In genomic region chr14:103529383-103530365, GRCh38 we compare ENCODE assay signal across 8 cellular contexts. TPM values are rescaled to one million over a fixed set of nuclear protein-coding genes. Genes with fewer than 3 reads are reported as not detected.
DNase-seq lines count a peak whose midpoint lies in the region; ATAC-seq and TF ChIP-seq lines count a peak whose summit lies in the region.

No MANE protein-coding gene starts in this region.

- H3K36me3 ChIP-seq in GM06990 (ENCODE audit: control insufficient read depth, insufficient read depth, low read length) (peaks cover 10% of the 10 kb centered on the region), Panc1 (ENCODE audit: control insufficient read depth, insufficient read depth, low read length) (peaks cover 4% of the 10 kb centered on the region; the same call in 1 of the 2 replicates), trophoblast cell (ENCODE audit: control insufficient read depth in 1 of 2, insufficient read depth in 2 of 2, low read length in 2 of 2) (peaks cover 6 to 15% of the 10 kb centered on the region in 2 experiments)

- in situ Hi-C loops in Panc1 (cut with HindIII; ENCODE audit: low pct_unique_long_range_greater_than_20kb, low sequenced_read_pairs) = no loop called here

- H3K4me1 ChIP-seq in Panc1 (ENCODE audit: control insufficient read depth, insufficient read depth, low read length) (peaks cover 32% of the 10 kb centered on the region), trophoblast cell (ENCODE audit: control insufficient read depth in 1 of 2, insufficient read depth in 2 of 2, low read length in 2 of 2) (peaks cover 12 to 14% of the 10 kb centered on the region in 2 experiments)

- H3K4me3 ChIP-seq in GM06990 (replicated peaks; ENCODE audit: low read depth, low read length) (peak overlapping the region; percentile 81), Panc1 (ENCODE audit: low read depth in 2 of 2, low read length in 2 of 2) (peak overlapping the region; percentile 90 to 94), trophoblast cell (ENCODE audit: low read depth, low read length) (peak overlapping the region; percentile 90)

- no peak overlapping the region for H3K23ac ChIP-seq in trophoblast cell (ENCODE audit: low read length)

- peak; percentile 43 for TF ChIP-seq POLR2A in erythroblast (IDR thresholded peaks at IDR 0.05; ENCODE audit: low read length)

- H2AK5ac ChIP-seq in trophoblast cell (ENCODE audit: low read length) = no peak overlapping the region

- H4K91ac ChIP-seq in trophoblast cell (ENCODE audit: low read depth, low read length) = peak overlapping the region; percentile 59

- WGBS in trophoblast cell (ENCODE audit: extremely low coverage, insufficient coverage, insufficient read length) = no CpG with 5 or more reads among the region's 42 CpGs

- H3K27ac ChIP-seq in Panc1 (ENCODE audit: low read length) (peak overlapping the region; percentile 88), trophoblast cell (ENCODE audit: low read depth, low read length) (no peak overlapping the region)

- no TSS peak for BruUV-seq in Panc1 (replicated peaks; lab: Mats Ljungman, UMichigan)

- CTCF ChIA-PET in Panc1 (lab: Charles Lee) = interaction anchor here (1.5 kb wide), 1 partner anchor 11 kb away, joined by 7 read pairs; no protein-coding TSS in a partner anchor

- peak overlapping the region; percentile 79 for H4K12ac ChIP-seq in trophoblast cell (ENCODE audit: low read depth, low read length)

- peak overlapping the region; percentile 69 for H3K4me2 ChIP-seq in trophoblast cell (ENCODE audit: low read length)

- no peak overlapping the region for H3K18ac ChIP-seq in trophoblast cell (ENCODE audit: low read length)

- no peak; the same call in 1 of the 2 replicates for ATAC-seq in Panc1
- no peak for ATAC-seq in GM21528 (IDR thresholded peaks at IDR 0.05; ENCODE audit: low FRiP score, unreplicated experiment)

- no peak overlapping the region for H3K14ac ChIP-seq in trophoblast cell (ENCODE audit: low read length)

- peak overlapping the region; percentile 89 for H2AFZ ChIP-seq in trophoblast cell (ENCODE audit: insufficient read depth, low read length, poor library complexity)

- H2BK12ac ChIP-seq in trophoblast cell (ENCODE audit: low read length) = no peak overlapping the region

- H3K9me3 ChIP-seq in Panc1 (ENCODE audit: control insufficient read depth, insufficient read depth, low read depth, low read length) (no peaks in the 10 kb centered on the region), trophoblast cell (ENCODE audit: insufficient read depth, low read depth, low read length) (no peaks in the 10 kb centered on the region)

- no peak for TF ChIP-seq CTCF in GM06990 (IDR thresholded peaks at IDR 0.05; ENCODE audit: insufficient read depth, low read length, poor library complexity, severe bottlenecking)
- TF ChIP-seq CTCF in Panc1 (IDR thresholded peaks at IDR 0.05) = no peak

- intact Hi-C loops in Panc1 (cut with micrococcal nuclease; ENCODE audit: unreplicated experiment) = no loop called here

- H4K8ac ChIP-seq in trophoblast cell (ENCODE audit: low read depth, low read length) = peak overlapping the region; percentile 97

- no peak overlapping the region for H3K4ac ChIP-seq in trophoblast cell (ENCODE audit: low read depth, low read length)

- H3K79me1 ChIP-seq in trophoblast cell (ENCODE audit: low read length) = peaks cover 4% of the 10 kb centered on the region

- peak overlapping the region; percentile 65 for H3K9ac ChIP-seq in trophoblast cell (ENCODE audit: low read length)

- POLR2A ChIA-PET in Panc1 (lab: Charles Lee) = interaction anchor here (0.7 to 1.2 kb wide), 3 partner anchors 9 to 20 kb away, joined by 3 to 5 read pairs (median 4); no protein-coding TSS in a partner anchor

- peaks cover 5% of the 10 kb centered on the region for H3K79me2 ChIP-seq in trophoblast cell (ENCODE audit: control insufficient read depth, insufficient read depth, low read length, poor library complexity)

- no peaks in the 10 kb centered on the region for H3K27me3 ChIP-seq in GM06990 (replicated peaks; ENCODE audit: control insufficient read depth, insufficient read depth, low read length)
- H3K27me3 ChIP-seq in Panc1 (ENCODE audit: control insufficient read depth, insufficient read depth, low read length) = no peaks in the 10 kb centered on the region
- H3K27me3 ChIP-seq in trophoblast cell (ENCODE audit: insufficient read depth, low read length) = no peaks in the 10 kb centered on the region

- no peak overlapping the region for H2BK120ac ChIP-seq in trophoblast cell (ENCODE audit: insufficient read depth, low read length, poor library complexity)

- DNase-seq in GM06990 (ENCODE audit: extremely low read depth, insufficient read length) = no peak
- DNase-seq in Panc1 (ENCODE audit: low read depth, low spot score) = no peak
- peak; percentile 39 to 47 for DNase-seq in erythroblast (lab: John Stamatoyannopoulos, UW)
- DNase-seq in trophoblast cell = no peak
- no peak for DNase-seq in hippocampal formation (lab: John Stamatoyannopoulos, UW)
- no peak for DNase-seq in epidermal melanocyte (ENCODE audit: insufficient read length, low spot score)
- no peak for DNase-seq in cerebellar cortex (ENCODE audit: low spot score)

- H2BK5ac ChIP-seq in trophoblast cell (ENCODE audit: low read depth, low read length, poor library complexity) = no peak overlapping the region

RNA-seq across cellular contexts. Expression of gene TRMT61A, which starts 0.7 kb away (rescaled TPM):
- 22.9 TPM for total RNA-seq in Panc1 (2021; ENCODE audit: unreplicated experiment)
- 23.8 TPM for polyA plus RNA-seq in Panc1 (2012; ENCODE audit: insufficient read length)
- polyA plus RNA-seq in trophoblast cell (2013) = 3.4 and 3.5 TPM in 2 replicates

RNA-seq across cellular contexts. Expression of gene CKB, which starts 7.0 kb away (rescaled TPM):
- total RNA-seq in Panc1 (2021; ENCODE audit: unreplicated experiment) = 436 TPM
- 1,631 TPM for polyA plus RNA-seq in Panc1 (2012; ENCODE audit: insufficient read length)
- polyA plus RNA-seq in trophoblast cell (2013) = 102 and 110 TPM in 2 replicates

RNA-seq across cellular contexts. Expression of gene BAG5, which starts 32.8 kb away (rescaled TPM):
- 22.5 TPM for total RNA-seq in Panc1 (2021; ENCODE audit: unreplicated experiment)
- 9.1 TPM for polyA plus RNA-seq in Panc1 (2012; ENCODE audit: insufficient read length)
- 21.3 and 22.2 TPM in 2 replicates for polyA plus RNA-seq in trophoblast cell (2013)

RNA-seq across cellular contexts. Expression of gene COA8, which starts 33.1 kb away (rescaled TPM):
- 42.2 TPM for total RNA-seq in Panc1 (2021; ENCODE audit: unreplicated experiment)
- polyA plus RNA-seq in Panc1 (2012; ENCODE audit: insufficient read length) = 34.1 TPM
- 42.0 and 45.6 TPM in 2 replicates for polyA plus RNA-seq in trophoblast cell (2013)

Comparison
In these comparisons a context has a peak if more than half of its experiments do, and no peak if none do; other contexts are left out.
1. DNase-seq: peak in erythroblast (2 of 2); none in GM06990 (single experiment), Panc1 (single experiment), trophoblast cell (0 of 2), hippocampal formation (0 of 2), epidermal melanocyte (single experiment) and cerebellar cortex (single experiment).
2. Peak in every context shown above with its lines, with median percentiles within 50 percentile points of each other: H3K4me3 ChIP-seq.